In genomic region chr2:95021015-95021399, GRCh38 we compare ENCODE assay signal across 18 cellular contexts. TPM values are rescaled to one million over a fixed set of nuclear protein-coding genes. Genes with fewer than 3 reads are reported as not detected.
"Had no signal": no experiment of that assay in that cellular context is flagged by ENCODE, and none has a peak within 500 bp of the region (broad histone marks: within the 10 kb centered on the region; RNA-seq: fewer than 3 reads in every experiment).

No MANE protein-coding gene starts in this region.

- H3K36me3 ChIP-seq: spleen, upper lobe of right lung had no signal

- H3K27ac Mint-ChIP-seq: activated CD8-positive, alpha-beta memory T cell treated with anti-CD3 and anti-CD28 coated beads, Interleukin-2, amount 10 ng/mL, durations not matched to agents 7 days and 5 days; activated naive CD8-positive, alpha-beta T cell treated with anti-CD3 and anti-CD28 coated beads for 36 hours; activated T-cell treated with anti-CD3 and anti-CD28 coated beads, Interleukin-2, amount 50 U/mL, for 24 hours; natural killer cell; stimulated activated memory B cell treated with anti-CD40 and anti-IgM and Interleukin-4, amounts not matched to agents 10 μg/mL and 1 μg/mL and 100 μg/mL, for 72 hours had no signal

- H3K4me3 ChIP-seq: psoas muscle, spleen, upper lobe of right lung had no signal

- H3K9me3 ChIP-seq: psoas muscle, spleen, upper lobe of right lung had no signal

- H3K36me3 Mint-ChIP-seq: natural killer cell; stimulated activated memory B cell treated with anti-CD40 and anti-IgM and Interleukin-4, amounts not matched to agents 10 μg/mL and 1 μg/mL and 100 μg/mL, for 72 hours had no signal

- H3K27ac ChIP-seq: psoas muscle, spleen, upper lobe of right lung had no signal

- DNase-seq: activated CD8-positive, alpha-beta memory T cell treated with anti-CD3 and anti-CD28 coated beads, Interleukin-2, amount 10 ng/mL, durations not matched to agents 7 days and 5 days; activated effector memory CD4-positive, alpha-beta T cell treated with anti-CD3 and anti-CD28 coated beads, Interleukin-2, amount 50 U/mL, for 16 hours; activated naive CD8-positive, alpha-beta T cell treated with anti-CD3 and anti-CD28 coated beads for 36 hours; activated T-cell treated with anti-CD3 and anti-CD28 coated beads, Interleukin-2, amount 50 U/mL, for 24 hours; aorta; natural killer cell; psoas muscle; spleen; stimulated activated CD4-positive, alpha-beta T cell treated with anti-CD3 and anti-CD28 coated beads, Interleukin-1b, Interleukin-23, amount 100 ng/mL, for 48 hours; T-helper 2 cell; upper lobe of right lung had no signal

- H3K9me3 Mint-ChIP-seq: activated naive CD8-positive, alpha-beta T cell treated with anti-CD3 and anti-CD28 coated beads for 36 hours; activated T-cell treated with anti-CD3 and anti-CD28 coated beads, Interleukin-2, amount 50 U/mL, for 24 hours; natural killer cell; stimulated activated memory B cell treated with anti-CD40 and anti-IgM and Interleukin-4, amounts not matched to agents 10 μg/mL and 1 μg/mL and 100 μg/mL, for 72 hours had no signal

- H3K27me3 Mint-ChIP-seq: activated naive CD8-positive, alpha-beta T cell treated with anti-CD3 and anti-CD28 coated beads for 36 hours; activated T-cell treated with anti-CD3 and anti-CD28 coated beads, Interleukin-2, amount 50 U/mL, for 24 hours had no signal

- ATAC-seq: activated CD4-positive, CD25-positive, alpha-beta regulatory T cell treated with anti-CD3 and anti-CD28 coated beads, Interleukin-2, amount 50 U/mL, for 24 hours; activated CD8-positive, alpha-beta memory T cell treated with anti-CD3 and anti-CD28 coated beads, Interleukin-2, amount 10 ng/mL, durations not matched to agents 7 days and 5 days; natural killer cell; psoas muscle; sciatic nerve; stimulated activated memory B cell treated with anti-CD40 and anti-IgM and Interleukin-4, amounts not matched to agents 10 μg/mL and 1 μg/mL and 100 μg/mL, for 72 hours; upper lobe of right lung had no signal

- H3K4me3 Mint-ChIP-seq: activated CD8-positive, alpha-beta memory T cell treated with anti-CD3 and anti-CD28 coated beads, Interleukin-2, amount 10 ng/mL, durations not matched to agents 7 days and 5 days; activated naive CD8-positive, alpha-beta T cell treated with anti-CD3 and anti-CD28 coated beads for 36 hours; activated T-cell treated with anti-CD3 and anti-CD28 coated beads, Interleukin-2, amount 50 U/mL, for 24 hours; natural killer cell; stimulated activated memory B cell treated with anti-CD40 and anti-IgM and Interleukin-4, amounts not matched to agents 10 μg/mL and 1 μg/mL and 100 μg/mL, for 72 hours had no signal

RNA-seq across cellular contexts. Expression of gene MAL, which starts 4.5 kb away (rescaled TPM):
- total RNA-seq: fibroblast of lung, frontal cortex, liver, subcutaneous adipose tissue had no signal
